In genomic region chr1:67446893-67447292, GRCh38 we compare ENCODE assay signal across 19 cellular contexts.
"Had no signal": no experiment of that assay in that cellular context is flagged by ENCODE, and none has a peak within 500 bp of the region (broad histone marks: within the 10 kb centered on the region; RNA-seq: fewer than 3 reads in every experiment).

No MANE protein-coding gene starts in this region.

- H3K9me3 Mint-ChIP-seq: activated naive CD8-positive, alpha-beta T cell treated with anti-CD3 and anti-CD28 coated beads for 36 hours; activated T-cell treated with anti-CD3 and anti-CD28 coated beads, Interleukin-2, amount 50 U/mL, for 24 hours; activated T-helper 17 cell treated with anti-CD3 and anti-CD28 coated beads, Interleukin-2, amount 50 U/mL, for 72 hours; nephron progenitor cell; T-cell had no signal

- H3K4me3 Mint-ChIP-seq: activated naive CD8-positive, alpha-beta T cell treated with anti-CD3 and anti-CD28 coated beads for 36 hours; activated T-cell treated with anti-CD3 and anti-CD28 coated beads, Interleukin-2, amount 50 U/mL, for 24 hours; activated T-helper 17 cell treated with anti-CD3 and anti-CD28 coated beads, Interleukin-2, amount 50 U/mL, for 72 hours; nephron progenitor cell; T-cell had no signal

- H3K27ac ChIP-seq: colonic mucosa, esophagus squamous epithelium, tibial artery had no signal

- H3K27me3 Mint-ChIP-seq: activated T-helper 17 cell treated with anti-CD3 and anti-CD28 coated beads, Interleukin-2, amount 50 U/mL, for 72 hours had no signal

- H3K4me1 Mint-ChIP-seq: activated T-helper 17 cell treated with anti-CD3 and anti-CD28 coated beads, Interleukin-2, amount 50 U/mL, for 72 hours had no signal

- H3K4me1 ChIP-seq: colonic mucosa had no signal

- H3K4me3 ChIP-seq: colonic mucosa, esophagus squamous epithelium, heart left ventricle, mucosa of descending colon, smooth muscle cell, tibial artery had no signal

- H3K9me3 ChIP-seq: colonic mucosa, esophagus squamous epithelium, heart left ventricle, mucosa of descending colon, tibial artery had no signal

- H3K4me2 ChIP-seq: smooth muscle cell had no signal

- H3K36me3 Mint-ChIP-seq: activated naive CD8-positive, alpha-beta T cell treated with anti-CD3 and anti-CD28 coated beads for 36 hours; T-cell had no signal

- H3K36me3 ChIP-seq: colonic mucosa, esophagus squamous epithelium, heart left ventricle, tibial artery had no signal

- DNase-seq: activated naive CD8-positive, alpha-beta T cell treated with anti-CD3 and anti-CD28 coated beads for 36 hours; activated T-cell treated with anti-CD3 and anti-CD28 coated beads, Interleukin-2, amount 50 U/mL, for 24 hours; colonic mucosa; esophagus squamous epithelium; heart left ventricle; left colon; mesendoderm; mucosa of descending colon; nephron progenitor cell; nucleus accumbens; posterior cingulate gyrus; stimulated activated CD4-positive, alpha-beta T cell treated with anti-CD3 and anti-CD28 coated beads, Interleukin-15, amount 100 ng/mL, for 24 hours; stimulated activated naive CD8-positive, alpha-beta T cell treated with anti-CD3 and anti-CD28 coated beads, Interleukin-15, Interleukin-2, amounts not matched to agents 100 U/mL and 50 U/mL, for 24 hours; T-cell; T-helper 9 cell; tibial artery had no signal

- ATAC-seq: activated T-helper 17 cell treated with anti-CD3 and anti-CD28 coated beads, Interleukin-2, amount 50 U/mL, for 72 hours; left colon; mucosa of descending colon; sciatic nerve; stimulated activated naive CD8-positive, alpha-beta T cell treated with anti-CD3 and anti-CD28 coated beads, Interleukin-15, Interleukin-2, amounts not matched to agents 100 U/mL and 50 U/mL, for 24 hours; T-cell had no signal

- H3K27ac Mint-ChIP-seq: activated naive CD8-positive, alpha-beta T cell treated with anti-CD3 and anti-CD28 coated beads for 36 hours; activated T-cell treated with anti-CD3 and anti-CD28 coated beads, Interleukin-2, amount 50 U/mL, for 24 hours; activated T-helper 17 cell treated with anti-CD3 and anti-CD28 coated beads, Interleukin-2, amount 50 U/mL, for 72 hours; nephron progenitor cell; T-cell had no signal

- H3K27me3 ChIP-seq: colonic mucosa, esophagus squamous epithelium, heart left ventricle, tibial artery had no signal
